In genomic region chr13:50866817-50867640, GRCh38 we compare ENCODE assay signal across 17 cellular contexts. TPM values are rescaled to one million over a fixed set of nuclear protein-coding genes. Genes with fewer than 3 reads are reported as not detected.
"Had no signal": no experiment of that assay in that cellular context is flagged by ENCODE, and none has a peak within 500 bp of the region (broad histone marks: within the 10 kb centered on the region; RNA-seq: fewer than 3 reads in every experiment).

No MANE protein-coding gene starts in this region.

- H3K27me3 ChIP-seq: left lung had no signal

- H3K36me3 Mint-ChIP-seq: activated naive CD8-positive, alpha-beta T cell treated with anti-CD3 and anti-CD28 coated beads for 36 hours; naive B cell had no signal

- H3K9me3 Mint-ChIP-seq: activated naive CD8-positive, alpha-beta T cell treated with anti-CD3 and anti-CD28 coated beads for 36 hours had no signal

- ATAC-seq: left lung had no signal

- H3K27ac Mint-ChIP-seq: activated naive CD8-positive, alpha-beta T cell treated with anti-CD3 and anti-CD28 coated beads for 36 hours; T-helper 2 cell treated with Interferon-gamma antibody and Interleukin-4, amounts not matched to agents 5 μg/mL and 100 μg/mL, for 36 hours had no signal

- H3K4me3 Mint-ChIP-seq: activated naive CD8-positive, alpha-beta T cell treated with anti-CD3 and anti-CD28 coated beads for 36 hours; T-helper 2 cell treated with Interferon-gamma antibody and Interleukin-4, amounts not matched to agents 5 μg/mL and 100 μg/mL, for 36 hours had no signal

- H3K4me3 ChIP-seq: left lung had no signal

- DNase-seq: activated CD4-positive, alpha-beta T cell treated with anti-CD3 and anti-CD28 coated beads, Interleukin-2, amount 50 U/mL, for 1 hour; activated CD4-positive, CD25-positive, alpha-beta regulatory T cell; activated CD8-positive, alpha-beta memory T cell treated with anti-CD3 and anti-CD28 coated beads for 24 hours; activated naive CD8-positive, alpha-beta T cell treated with anti-CD3 and anti-CD28 coated beads for 36 hours; amygdala; hippocampal formation; kidney; left lung; mammary epithelial cell; naive B cell; posterior cingulate gyrus; stimulated activated CD4-positive, alpha-beta T cell treated with anti-CD3 and anti-CD28 coated beads, Interleukin-15, amount 100 ng/mL, for 24 hours; stimulated activated CD4-positive, alpha-beta T cell treated with anti-CD3 and anti-CD28 coated beads, Interleukin-4, amount 100 ng/mL, for 24 hours; stimulated activated naive CD4-positive, alpha-beta T cell; trophoblast cell had no signal

- H3K27me3 Mint-ChIP-seq: activated naive CD8-positive, alpha-beta T cell treated with anti-CD3 and anti-CD28 coated beads for 36 hours; naive B cell had no signal

- H3K27ac ChIP-seq: left lung had no signal

RNA-seq across cellular contexts. Expression of gene DLEU7, which starts 23.5 kb away (rescaled TPM):
- total RNA-seq: activated naive CD8-positive, alpha-beta T cell treated with anti-CD3 and anti-CD28 coated beads for 36 hours; dermis microvascular lymphatic vessel endothelial cell; mammary epithelial cell had no signal
